In the genomic region with DNA sequence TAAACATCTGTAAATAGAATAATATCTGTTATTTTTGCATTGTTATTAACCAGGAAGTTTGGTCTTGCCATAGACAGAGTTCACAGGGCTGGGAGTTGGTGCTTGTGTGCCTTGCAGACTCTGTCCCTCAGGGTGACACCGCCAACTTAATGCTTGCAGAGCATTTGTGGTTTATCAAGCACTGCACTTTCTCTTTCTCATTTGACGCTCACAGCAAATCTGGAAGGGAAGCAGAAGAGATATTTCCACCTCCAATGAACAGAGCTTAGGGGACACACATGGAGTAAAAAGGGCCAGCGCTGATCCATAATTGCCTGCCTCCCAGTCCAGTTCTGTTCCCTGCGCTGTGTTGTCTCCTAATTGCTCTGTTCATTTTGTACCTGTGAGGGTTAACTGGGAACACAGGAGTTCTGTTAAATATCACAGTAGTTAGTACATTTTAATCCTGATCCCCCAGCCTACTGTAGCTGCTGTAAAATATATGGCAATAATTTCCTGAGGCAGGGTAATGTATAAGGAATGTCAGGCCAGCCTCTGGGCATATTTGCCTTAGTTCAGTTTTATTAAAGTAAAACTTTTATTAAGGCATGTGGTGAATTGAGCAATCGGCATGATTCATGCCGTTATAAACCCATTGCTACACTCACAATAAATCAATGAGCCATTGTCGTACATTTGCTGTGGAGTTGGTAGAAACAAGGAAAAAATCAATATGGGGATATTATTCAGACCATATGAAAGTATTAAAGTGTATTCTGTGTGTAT, we compare ENCODE assay signal across 12 cellular contexts.
DNase-seq lines count a peak whose midpoint lies in the region; ATAC-seq and TF ChIP-seq lines count a peak whose summit lies in the region.
"Had no signal": no experiment of that assay in that cellular context is flagged by ENCODE, and none has a peak within 500 bp of the region (broad histone marks: within the 10 kb centered on the region; RNA-seq: fewer than 3 reads in every experiment).

No MANE protein-coding gene starts in this region.

- TF ChIP-seq EP300 in esophagus muscularis mucosa (IDR thresholded peaks at IDR 0.05) = no peak

- H3K4me3 ChIP-seq in Panc1 (ENCODE audit: low read depth in 2 of 2, low read length in 2 of 2) (no peak overlapping the region), esophagus muscularis mucosa (no peak overlapping the region)
- H3K4me3 ChIP-seq: upper lobe of left lung had no signal

- POLR2A ChIA-PET in Panc1 (lab: Charles Lee) = interaction anchor here (0.7 kb wide), 1 partner anchor 32 kb away, joined by 3 read pairs; no protein-coding TSS in a partner anchor
- POLR2A ChIA-PET in WTC11 (lab: Charles Lee) = no interaction called here

- DNase-seq in GM03348 (ENCODE audit: low spot score) (peak; percentile 78), Panc1 (ENCODE audit: low read depth, low spot score) (no peak), esophagus muscularis mucosa (ENCODE audit: extremely low spot score) (peak; percentile 62), renal cortical epithelial cell (ENCODE audit: low read depth) (peak; percentile 94), WTC11 (ENCODE audit: low spot score) (no peak), NCI-H524 treated with DMSO at 0.1 percent for 48 hours (lab: John Stamatoyannopoulos, UW) (no peak), T-helper 17 cell (no peak)
- DNase-seq in activated CD8-positive, alpha-beta memory T cell treated with anti-CD3 and anti-CD28 coated beads, Interleukin-2, amount 50 U/mL, for 4 hours = no peak
- DNase-seq: activated CD4-positive, alpha-beta T cell treated with anti-CD3 and anti-CD28 coated beads for 1 hour; erythroblast; upper lobe of left lung had no signal

- CTCF ChIA-PET in Panc1 (lab: Charles Lee) = no interaction called here
- CTCF ChIA-PET in WTC11 (lab: Charles Lee) = interaction anchor here (0.7 to 2.1 kb wide), 2 partner anchors 115 to 206 kb away, joined by 3 to 5 read pairs; no protein-coding TSS in a partner anchor

- H3K4me1 Mint-ChIP-seq in WTC11 (no peaks in the 10 kb centered on the region; the same call in 1 of the 2 replicates), T-helper 17 cell (peaks cover 3% of the 10 kb centered on the region)
- H3K4me1 Mint-ChIP-seq: activated naive CD4-positive, alpha-beta T cell treated with anti-CD3 and anti-CD28 coated beads, Interleukin-2, amount 50 U/mL, for 24 hours had no signal

- peak; percentile 51; the same call in 1 of the 2 replicates for ATAC-seq in Panc1
- no peak for ATAC-seq in WTC11
- no peak for ATAC-seq in T-helper 17 cell

- H3K27ac ChIP-seq in Panc1 (ENCODE audit: low read length) = no peak overlapping the region
- no peak overlapping the region for H3K27ac ChIP-seq in esophagus muscularis mucosa (replicated peaks in 1 of 4)
- H3K27ac ChIP-seq: upper lobe of left lung had no signal

- no peaks in the 10 kb centered on the region for H3K36me3 Mint-ChIP-seq in WTC11
- H3K36me3 Mint-ChIP-seq in T-helper 17 cell (ENCODE audit: low read depth) = no peaks in the 10 kb centered on the region
- H3K36me3 Mint-ChIP-seq: activated naive CD4-positive, alpha-beta T cell treated with anti-CD3 and anti-CD28 coated beads, Interleukin-2, amount 50 U/mL, for 24 hours had no signal

- H3K4me3 Mint-ChIP-seq in WTC11 (no peak overlapping the region), T-helper 17 cell (no peak overlapping the region)
- H3K4me3 Mint-ChIP-seq: activated naive CD4-positive, alpha-beta T cell treated with anti-CD3 and anti-CD28 coated beads, Interleukin-2, amount 50 U/mL, for 24 hours had no signal

- TF ChIP-seq CTCF in Panc1 (IDR thresholded peaks at IDR 0.05) = no peak
- TF ChIP-seq CTCF in esophagus muscularis mucosa (IDR thresholded peaks at IDR 0.05) = no peak
- TF ChIP-seq CTCF in WTC11 (IDR thresholded peaks at IDR 0.05) = no peak

- TF ChIP-seq POLR2A in esophagus muscularis mucosa (IDR thresholded peaks at IDR 0.05; ENCODE audit: low read depth) = no peak

- no TSS peak for BruUV-seq in Panc1 (replicated peaks; lab: Mats Ljungman, UMichigan)

- WGBS in esophagus muscularis mucosa = 78% methylated on average over 7 of the region's 7 CpGs

- H3K27me3 ChIP-seq in Panc1 (ENCODE audit: control insufficient read depth, insufficient read depth, low read length) (no peaks in the 10 kb centered on the region), esophagus muscularis mucosa (no peaks in the 10 kb centered on the region)
- H3K27me3 ChIP-seq: upper lobe of left lung had no signal

- H3K9me3 ChIP-seq in Panc1 (ENCODE audit: control insufficient read depth, insufficient read depth, low read depth, low read length) (no peaks in the 10 kb centered on the region), esophagus muscularis mucosa (no peaks in the 10 kb centered on the region), T-helper 17 cell (ENCODE audit: control insufficient read depth, low read length, poor library complexity, severe bottlenecking) (no peaks in the 10 kb centered on the region)
- H3K9me3 ChIP-seq: upper lobe of left lung had no signal

- no peaks in the 10 kb centered on the region for H3K36me3 ChIP-seq in Panc1 (ENCODE audit: control insufficient read depth, insufficient read depth, low read length)
- H3K36me3 ChIP-seq in esophagus muscularis mucosa = no peaks in the 10 kb centered on the region
- H3K36me3 ChIP-seq: upper lobe of left lung had no signal

- in situ Hi-C loops in Panc1 (cut with HindIII; ENCODE audit: low pct_unique_long_range_greater_than_20kb, low sequenced_read_pairs) = no loop called here

- H3K4me1 ChIP-seq in Panc1 (ENCODE audit: control insufficient read depth, insufficient read depth, low read length) = peaks cover 2% of the 10 kb centered on the region; the same call in 1 of the 2 replicates
- peaks cover 0 to 11% (median 10%) of the 10 kb centered on the region in 4 donors for H3K4me1 ChIP-seq in esophagus muscularis mucosa
- H3K4me1 ChIP-seq: upper lobe of left lung had no signal

- H3K27me3 Mint-ChIP-seq in WTC11 (ENCODE audit: low read depth) = no peaks in the 10 kb centered on the region; the same call in 1 of the 2 replicates
- no peaks in the 10 kb centered on the region for H3K27me3 Mint-ChIP-seq in T-helper 17 cell
- H3K27me3 Mint-ChIP-seq: activated naive CD4-positive, alpha-beta T cell treated with anti-CD3 and anti-CD28 coated beads, Interleukin-2, amount 50 U/mL, for 24 hours had no signal

- intact Hi-C loops in Panc1 (cut with micrococcal nuclease; ENCODE audit: unreplicated experiment) = no loop called here
- intact Hi-C loops in esophagus muscularis mucosa (cut with DNase I) = no loop called here

- H3K27ac Mint-ChIP-seq in WTC11 = no peak overlapping the region
- no peak overlapping the region for H3K27ac Mint-ChIP-seq in T-helper 17 cell
- H3K27ac Mint-ChIP-seq: activated naive CD4-positive, alpha-beta T cell treated with anti-CD3 and anti-CD28 coated beads, Interleukin-2, amount 50 U/mL, for 24 hours had no signal

- H3K9me3 Mint-ChIP-seq in WTC11 = no peaks in the 10 kb centered on the region
- H3K9me3 Mint-ChIP-seq: activated naive CD4-positive, alpha-beta T cell treated with anti-CD3 and anti-CD28 coated beads, Interleukin-2, amount 50 U/mL, for 24 hours had no signal

TF ChIP-seq in WTC11, 78 proteins besides CTCF, POLR2A, EP300 and RAD21:
- no peak for TF ChIP-seq MYBL2 (CRISPR knock-in tag; IDR thresholded peaks at IDR 0.05)
- no peak for TF ChIP-seq NR2C2 (CRISPR knock-in tag; IDR thresholded peaks at IDR 0.05)
- TF ChIP-seq, protein P1, sequence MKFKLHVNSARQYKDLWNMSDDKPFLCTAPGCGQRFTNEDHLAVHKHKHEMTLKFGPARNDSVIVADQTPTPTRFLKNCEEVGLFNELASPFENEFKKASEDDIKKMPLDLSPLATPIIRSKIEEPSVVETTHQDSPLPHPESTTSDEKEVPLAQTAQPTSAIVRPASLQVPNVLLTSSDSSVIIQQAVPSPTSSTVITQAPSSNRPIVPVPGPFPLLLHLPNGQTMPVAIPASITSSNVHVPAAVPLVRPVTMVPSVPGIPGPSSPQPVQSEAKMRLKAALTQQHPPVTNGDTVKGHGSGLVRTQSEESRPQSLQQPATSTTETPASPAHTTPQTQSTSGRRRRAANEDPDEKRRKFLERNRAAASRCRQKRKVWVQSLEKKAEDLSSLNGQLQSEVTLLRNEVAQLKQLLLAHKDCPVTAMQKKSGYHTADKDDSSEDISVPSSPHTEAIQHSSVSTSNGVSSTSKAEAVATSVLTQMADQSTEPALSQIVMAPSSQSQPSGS (CRISPR knock-in tag; IDR thresholded peaks at IDR 0.05; ENCODE audit: borderline replicate concordance, low read depth) = no peak
- TF ChIP-seq, protein P2, sequence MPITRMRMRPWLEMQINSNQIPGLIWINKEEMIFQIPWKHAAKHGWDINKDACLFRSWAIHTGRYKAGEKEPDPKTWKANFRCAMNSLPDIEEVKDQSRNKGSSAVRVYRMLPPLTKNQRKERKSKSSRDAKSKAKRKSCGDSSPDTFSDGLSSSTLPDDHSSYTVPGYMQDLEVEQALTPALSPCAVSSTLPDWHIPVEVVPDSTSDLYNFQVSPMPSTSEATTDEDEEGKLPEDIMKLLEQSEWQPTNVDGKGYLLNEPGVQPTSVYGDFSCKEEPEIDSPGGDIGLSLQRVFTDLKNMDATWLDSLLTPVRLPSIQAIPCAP (CRISPR knock-in tag; IDR thresholded peaks at IDR 0.05) = no peak
- no peak for TF ChIP-seq FOXJ3 (CRISPR knock-in tag; IDR thresholded peaks at IDR 0.05; ENCODE audit: borderline replicate concordance)
- no peak for TF ChIP-seq E2F1 (CRISPR knock-in tag; IDR thresholded peaks at IDR 0.05)
- no peak for TF ChIP-seq ZNF232 (CRISPR knock-in tag; IDR thresholded peaks at IDR 0.05)
- TF ChIP-seq NR3C1 (CRISPR knock-in tag; conservative IDR thresholded peaks at IDR 0.05; ENCODE audit: low read depth) = no peak
- no peak for TF ChIP-seq ZNF317 (CRISPR knock-in tag; IDR thresholded peaks at IDR 0.05; ENCODE audit: borderline replicate concordance, low read depth)
- TF ChIP-seq GTF2I (CRISPR knock-in tag; conservative IDR thresholded peaks at IDR 0.05) = no peak
- TF ChIP-seq ZNF138 (CRISPR knock-in tag; conservative IDR thresholded peaks at IDR 0.05) = no peak

Comparison
In these comparisons a context has a peak if more than half of its experiments do, and no peak if none do; other contexts are left out.
1. DNase-seq: peak in GM03348 (single experiment), esophagus muscularis mucosa (single experiment) and renal cortical epithelial cell (single experiment); none in Panc1 (single experiment), activated CD8-positive, alpha-beta memory T cell treated with anti-CD3 and anti-CD28 coated beads, Interleukin-2, amount 50 U/mL, for 4 hours (single experiment), WTC11 (single experiment), NCI-H524 treated with DMSO at 0.1 percent for 48 hours (single experiment) and T-helper 17 cell (0 of 3).